4 cellular contexts compared by ENCODE assay signal in the genomic region with DNA sequence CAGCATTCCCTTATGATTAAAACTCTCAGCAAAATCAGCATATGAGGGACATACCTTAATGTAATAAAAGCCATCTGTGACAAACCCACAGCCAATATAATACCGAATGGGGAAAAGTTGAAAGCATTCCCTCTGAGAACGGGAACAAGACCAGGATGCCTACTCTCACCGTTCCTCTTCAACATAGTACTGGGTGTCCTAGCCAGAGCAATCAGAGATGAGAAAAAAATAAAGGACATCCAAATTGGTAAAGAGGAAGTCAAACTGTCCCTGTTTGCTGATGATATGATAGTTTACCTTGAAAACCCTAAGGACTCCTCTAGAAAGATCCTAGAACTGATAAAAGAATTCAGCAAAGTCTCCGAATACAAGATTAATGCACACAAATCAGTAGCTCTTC.
DNase-seq lines count a peak whose midpoint lies in the region; ATAC-seq, FAIRE-seq and TF ChIP-seq lines count a peak whose summit lies in the region.
"Not testable (repeated sequence)": the region's sequence is repeated elsewhere in the genome, so short reads cannot be mapped to it uniquely, and the experiment has no call there.

No MANE protein-coding gene starts in this region.

- not testable (repeated sequence) for ATAC-seq in activated naive CD8-positive, alpha-beta T cell treated with anti-CD3 and anti-CD28 coated beads, Interleukin-2, amount 10 ng/mL, durations not matched to agents 7 days and 5 days (ENCODE audit: low read depth); K562

- H3K4me3 Mint-ChIP-seq in activated naive CD8-positive, alpha-beta T cell treated with anti-CD3 and anti-CD28 coated beads, Interleukin-2, amount 10 ng/mL, durations not matched to agents 7 days and 5 days: not testable (repeated sequence)

- intact Hi-C loops in K562 (cut with micrococcal nuclease); spleen (cut with DNase I; ENCODE audit: low total_unique reads): not testable (repeated sequence)

- not testable (repeated sequence) for BruUV-seq in K562 (replicated peaks; lab: Mats Ljungman, UMichigan)

- DNase-seq in activated naive CD8-positive, alpha-beta T cell treated with anti-CD3 and anti-CD28 coated beads, Interleukin-2, amount 10 ng/mL, durations not matched to agents 7 days and 5 days; K562 (ENCODE audit: extremely low read depth in 1 of 4, low spot score in 3 of 4); spleen: not testable (repeated sequence)

- not testable (repeated sequence) for H3K9me1 ChIP-seq in K562 (ENCODE audit: control insufficient read depth, insufficient read depth, low read length)

- H3K27ac Mint-ChIP-seq in activated naive CD8-positive, alpha-beta T cell treated with anti-CD3 and anti-CD28 coated beads, Interleukin-2, amount 10 ng/mL, durations not matched to agents 7 days and 5 days: peak overlapping the region; percentile 91

- H3K4me2 ChIP-seq in K562 (ENCODE audit: insufficient read depth, low read length): not testable (repeated sequence)

- WGBS in K562 (ENCODE audit: insufficient coverage, low coverage, missing lambda C conversion rate): 37% methylated on average over 4 of the region's 4 CpGs
- WGBS in spleen, 5 donors: 75 to 85% (median 82%) methylated on average over 4 of the region's 4 CpGs

- POLR2A ChIA-PET in activated naive CD8-positive, alpha-beta T cell treated with anti-CD3 and anti-CD28 coated beads, Interleukin-2, amount 10 ng/mL, durations not matched to agents 7 days and 5 days (lab: Charles Lee); K562 (lab: Yijun Ruan, JAX): not testable (repeated sequence)

- not testable (repeated sequence) for TF ChIP-seq EP300 in K562 (IDR thresholded peaks at IDR 0.05; ENCODE audit: low read length)

- not testable (repeated sequence) for H4K20me1 ChIP-seq in K562 (replicated peaks; ENCODE audit: control insufficient read depth, insufficient read depth, low read length)

- not testable (repeated sequence) for H3K9ac ChIP-seq in K562 (ENCODE audit: insufficient read depth in 1 of 2, low read depth in 2 of 2, low read length in 2 of 2)

- not testable (repeated sequence) for H3K36me3 ChIP-seq in K562 (ENCODE audit: control insufficient read depth, insufficient read depth, low read length); spleen

- not testable (repeated sequence) for H2AFZ ChIP-seq in K562 (ENCODE audit: low read depth, low read length)

- TF ChIP-seq RAD21 in K562 (CRISPR knock-in tag; conservative IDR thresholded peaks at IDR 0.05 in 1 of 2, IDR thresholded peaks at IDR 0.05 in 1 of 2): not testable (repeated sequence)

- CTCF ChIA-PET in K562 (lab: Yijun Ruan, JAX; ENCODE audit: low intra/inter-chr PET ratio): interaction anchor here (0.7 kb wide), 1 partner anchor 968 kb away, joined by 3 read pairs; no protein-coding TSS in a partner anchor

- peak overlapping the region; percentile 83; the same call in 1 of the 2 replicates for H3K27ac ChIP-seq in VCaP
- H3K27ac ChIP-seq in K562 (ENCODE audit: extremely low read depth, low read depth, low read length): not testable (repeated sequence)
- H3K27ac ChIP-seq in spleen: peak overlapping the region in 7 of 8 donors; percentile 48 to 81 (median 70)

- not testable (repeated sequence) for H3K4me1 ChIP-seq in K562 (replicated peaks in 1 of 2; ENCODE audit: control insufficient read depth in 2 of 2, insufficient read depth in 2 of 2, low read length in 2 of 2)
- peaks cover 0 to 13% (median 1%) of the 10 kb centered on the region in 6 donors for H3K4me1 ChIP-seq in spleen

- in situ Hi-C loops in K562 (cut with MboI): not testable (repeated sequence)

- not testable (repeated sequence) for H3K27me3 Mint-ChIP-seq in activated naive CD8-positive, alpha-beta T cell treated with anti-CD3 and anti-CD28 coated beads, Interleukin-2, amount 10 ng/mL, durations not matched to agents 7 days and 5 days

- H3K27me3 ChIP-seq in K562 (ENCODE audit: control insufficient read depth in 2 of 2, insufficient read depth in 2 of 2, low read length in 2 of 2); spleen (replicated peaks in 1 of 7): not testable (repeated sequence)

- H3K9me3 Mint-ChIP-seq in activated naive CD8-positive, alpha-beta T cell treated with anti-CD3 and anti-CD28 coated beads, Interleukin-2, amount 10 ng/mL, durations not matched to agents 7 days and 5 days: peaks cover 19% of the 10 kb centered on the region

- not testable (repeated sequence) for H3K4me3 ChIP-seq in K562
- H3K4me3 ChIP-seq in spleen: peak overlapping the region in 4 of 8 donors; percentile 20 to 59 (median 35)

- H3K36me3 Mint-ChIP-seq in activated naive CD8-positive, alpha-beta T cell treated with anti-CD3 and anti-CD28 coated beads, Interleukin-2, amount 10 ng/mL, durations not matched to agents 7 days and 5 days: peaks cover 42% of the 10 kb centered on the region

- H3K9me3 ChIP-seq in K562 (replicated peaks; ENCODE audit: control insufficient read depth, insufficient read depth, low read depth, low read length): not testable (repeated sequence)
- H3K9me3 ChIP-seq in spleen: peaks cover 0 to 15% (median 0%) of the 10 kb centered on the region in 8 donors

- not testable (repeated sequence) for TF ChIP-seq CTCF in VCaP (conservative IDR thresholded peaks at IDR 0.05); K562 (IDR thresholded peaks at IDR 0.05 in 2 of 3, conservative IDR thresholded peaks at IDR 0.05 in 1 of 3; ENCODE audit: insufficient read depth in 2 of 3, low read depth in 1 of 3, low read length in 3 of 3); spleen (IDR thresholded peaks at IDR 0.05 in 8 of 11, conservative IDR thresholded peaks at IDR 0.05 in 3 of 11)

- not testable (repeated sequence) for FAIRE-seq in K562 (lab: Jason Lieb, UNC)

- not testable (repeated sequence) for H3K79me2 ChIP-seq in K562 (ENCODE audit: control insufficient read depth, insufficient read depth, low read length)

- TF ChIP-seq POLR2A in K562 (conservative IDR thresholded peaks at IDR 0.05): not testable (repeated sequence)
- peak in 1 of 3 donors; percentile 80 for TF ChIP-seq POLR2A in spleen (IDR thresholded peaks at IDR 0.05)

- H3K4me1 Mint-ChIP-seq in activated naive CD8-positive, alpha-beta T cell treated with anti-CD3 and anti-CD28 coated beads, Interleukin-2, amount 10 ng/mL, durations not matched to agents 7 days and 5 days: peaks cover 21% of the 10 kb centered on the region

TF ChIP-seq in K562, 482 proteins besides CTCF, POLR2A, EP300 and RAD21:
- TF ChIP-seq TAL1 (IDR thresholded peaks at IDR 0.05) (0 out of 2 replicates have a peak, but pooled peaks have one; percentile 4), SMARCA4 (IDR thresholded peaks at IDR 0.05) (0 out of 2 replicates have a peak, but pooled peaks have one; percentile 14), SMARCE1 (IDR thresholded peaks at IDR 0.05) (peak; percentile 29; the same call in 1 of the 2 replicates), SPI1 (IDR thresholded peaks at IDR 0.05; ENCODE audit: borderline replicate concordance, low read depth, low read length) (peak; percentile 52; the same call in 1 of the 2 replicates)
